Comparison of ENCODE assay signal across 1 cellular context in the genomic region with DNA sequence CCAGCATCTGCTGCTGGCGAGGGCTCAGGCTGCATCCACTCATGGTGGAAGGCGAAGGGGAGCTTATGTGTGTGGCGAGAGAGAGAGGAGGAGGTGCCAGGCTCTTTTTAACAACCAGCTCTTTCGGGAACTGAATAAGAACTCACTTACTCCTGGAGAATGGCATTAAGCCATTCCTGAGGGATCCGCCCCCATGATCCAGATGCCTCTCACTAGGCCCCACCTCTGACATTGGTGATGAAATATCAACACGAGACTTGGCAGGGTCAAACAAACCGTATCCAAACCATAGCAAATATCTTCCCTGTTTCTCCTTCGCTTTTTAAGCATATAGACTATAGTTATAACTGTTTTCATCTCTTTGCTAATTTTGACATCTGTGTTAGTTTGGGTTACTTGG.
TF ChIP-seq lines count a peak whose summit lies in the region.

No MANE protein-coding gene starts in this region.

TF ChIP-seq in liver, 16 proteins besides CTCF, POLR2A, EP300 and RAD21:
- TF ChIP-seq, protein P1, sequence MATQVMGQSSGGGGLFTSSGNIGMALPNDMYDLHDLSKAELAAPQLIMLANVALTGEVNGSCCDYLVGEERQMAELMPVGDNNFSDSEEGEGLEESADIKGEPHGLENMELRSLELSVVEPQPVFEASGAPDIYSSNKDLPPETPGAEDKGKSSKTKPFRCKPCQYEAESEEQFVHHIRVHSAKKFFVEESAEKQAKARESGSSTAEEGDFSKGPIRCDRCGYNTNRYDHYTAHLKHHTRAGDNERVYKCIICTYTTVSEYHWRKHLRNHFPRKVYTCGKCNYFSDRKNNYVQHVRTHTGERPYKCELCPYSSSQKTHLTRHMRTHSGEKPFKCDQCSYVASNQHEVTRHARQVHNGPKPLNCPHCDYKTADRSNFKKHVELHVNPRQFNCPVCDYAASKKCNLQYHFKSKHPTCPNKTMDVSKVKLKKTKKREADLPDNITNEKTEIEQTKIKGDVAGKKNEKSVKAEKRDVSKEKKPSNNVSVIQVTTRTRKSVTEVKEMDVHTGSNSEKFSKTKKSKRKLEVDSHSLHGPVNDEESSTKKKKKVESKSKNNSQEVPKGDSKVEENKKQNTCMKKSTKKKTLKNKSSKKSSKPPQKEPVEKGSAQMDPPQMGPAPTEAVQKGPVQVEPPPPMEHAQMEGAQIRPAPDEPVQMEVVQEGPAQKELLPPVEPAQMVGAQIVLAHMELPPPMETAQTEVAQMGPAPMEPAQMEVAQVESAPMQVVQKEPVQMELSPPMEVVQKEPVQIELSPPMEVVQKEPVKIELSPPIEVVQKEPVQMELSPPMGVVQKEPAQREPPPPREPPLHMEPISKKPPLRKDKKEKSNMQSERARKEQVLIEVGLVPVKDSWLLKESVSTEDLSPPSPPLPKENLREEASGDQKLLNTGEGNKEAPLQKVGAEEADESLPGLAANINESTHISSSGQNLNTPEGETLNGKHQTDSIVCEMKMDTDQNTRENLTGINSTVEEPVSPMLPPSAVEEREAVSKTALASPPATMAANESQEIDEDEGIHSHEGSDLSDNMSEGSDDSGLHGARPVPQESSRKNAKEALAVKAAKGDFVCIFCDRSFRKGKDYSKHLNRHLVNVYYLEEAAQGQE (IDR thresholded peaks at IDR 0.05) = no peak
- TF ChIP-seq ATF3 (IDR thresholded peaks at IDR 0.05) (peak; percentile 85), FOXA2 (IDR thresholded peaks at IDR 0.05) (peak; percentile 27), RXRA (IDR thresholded peaks at IDR 0.05) (peak; percentile 19 to 51), TAF1 (conservative IDR thresholded peaks at IDR 0.05) (no peak), YY1 (IDR thresholded peaks at IDR 0.05) (peak; percentile 39), MAX (IDR thresholded peaks at IDR 0.05) (no peak), HNF4A (conservative IDR thresholded peaks at IDR 0.05) (peak; percentile 45 to 46), EGR1 (IDR thresholded peaks at IDR 0.05; ENCODE audit: low read depth in 2 of 2) (peak in 1 of 2 donors; percentile 33)
